Comparison of ENCODE assay signal across 8 cellular contexts in the genomic region with DNA sequence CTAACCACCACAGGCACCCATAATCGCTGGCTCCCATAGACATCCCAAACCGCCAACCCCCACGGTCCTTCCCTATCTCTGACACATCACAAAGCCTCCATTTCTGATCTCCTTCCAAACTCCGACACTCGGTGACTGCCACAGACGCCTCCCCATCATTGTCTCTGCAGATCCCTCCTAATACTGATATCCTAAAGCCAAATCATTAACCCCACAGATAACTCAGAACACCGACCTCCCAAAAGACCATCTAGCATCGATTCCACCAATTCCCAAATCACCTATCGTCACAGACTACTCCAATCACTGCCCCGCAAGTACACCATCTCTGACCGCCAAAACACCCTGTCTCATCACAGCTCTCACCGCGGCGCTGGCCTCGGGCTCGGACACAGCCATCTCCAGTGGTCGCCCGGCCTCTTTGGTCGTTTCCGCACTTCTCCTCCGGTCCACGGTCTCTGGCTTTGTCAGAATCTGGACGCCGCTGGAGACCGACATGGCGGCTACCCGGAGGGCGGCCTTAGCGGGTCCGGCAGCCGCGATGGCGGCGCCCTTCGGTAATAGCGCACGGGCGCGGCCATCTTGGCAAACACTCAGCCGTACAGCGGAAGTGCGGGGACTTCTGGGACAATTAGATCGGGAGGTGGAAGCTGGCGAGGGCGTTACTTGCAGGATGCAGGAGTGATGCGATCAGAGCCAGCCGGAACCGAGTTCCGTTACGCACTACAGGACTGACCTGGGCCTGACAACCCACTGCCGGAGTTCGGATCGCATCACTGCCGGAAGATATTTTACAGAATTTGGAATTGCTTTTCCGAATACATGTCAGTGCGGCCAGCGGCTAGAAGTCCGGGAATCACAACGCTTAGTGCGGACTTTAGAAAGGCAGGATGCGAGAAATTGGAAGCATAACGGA. TPM values are rescaled to one million over a fixed set of nuclear protein-coding genes. Genes with fewer than 3 reads are reported as not detected.
DNase-seq lines count a peak whose midpoint lies in the region; ATAC-seq and TF ChIP-seq lines count a peak whose summit lies in the region.

A gene (minus strand): TSS at position 534 of the 916 bp plus-strand sequence. CDS start 36 bp downstream, at position 498.

- H3K27ac ChIP-seq in duodenal mucosa (ENCODE audit: low read depth, low read length), result no peak within 1 kb of the TSS
- peak within 1 kb of the TSS; percentile 55 to 69 for H3K27ac ChIP-seq in left lung

- in situ Hi-C loops in GM13977 (cut with MboI; ENCODE audit: low pct_unique_long_range_greater_than_20kb, low sequenced_read_pairs, unreplicated experiment), result no loop called here
- in situ Hi-C loops in KBM-7 (cut with MboI; ENCODE audit: low pct_unique_long_range_greater_than_20kb, low sequenced_read_pairs), result no loop called here

- H3K4me1 ChIP-seq in duodenal mucosa (ENCODE audit: control insufficient read depth in 1 of 2, insufficient read depth in 2 of 2, low read length in 2 of 2) (no peaks in the 10 kb centered on the region), left lung (peaks cover 0 to 4% of the 10 kb centered on the region in 2 donors)

- H3K9me3 ChIP-seq in duodenal mucosa (ENCODE audit: control insufficient read depth in 1 of 2, low read length in 2 of 2), result peaks cover 20 to 53% of the 10 kb centered on the region in 2 donors
- peaks cover 4 to 81% of the 10 kb centered on the region in 2 donors for H3K9me3 ChIP-seq in left lung

- peak within 1 kb of the TSS; percentile 73 to 83 for H3K4me3 ChIP-seq in duodenal mucosa (ENCODE audit: low read depth in 1 of 2, low read length in 2 of 2)
- peak within 1 kb of the TSS; percentile 48 to 65 for H3K4me3 ChIP-seq in left lung

- no peak for TF ChIP-seq CTCF in GM13977 (IDR thresholded peaks at IDR 0.05; ENCODE audit: extremely low read depth, insufficient read depth, missing control alignments)
- no peak for TF ChIP-seq CTCF in left lung (IDR thresholded peaks at IDR 0.05)

- intact Hi-C loops in left lung (cut with DNase I), result no loop called here

- H3K9ac ChIP-seq in duodenal mucosa (ENCODE audit: low read depth in 1 of 2, low read length in 2 of 2), result peak within 1 kb of the TSS; percentile 21 to 24

- H3K36me3 ChIP-seq in duodenal mucosa (ENCODE audit: control insufficient read depth in 1 of 2, insufficient read depth in 2 of 2, low read length in 2 of 2) (no peaks in the 10 kb centered on the region), left lung (no peaks in the 10 kb centered on the region)

- ATAC-seq in HG03025 (IDR thresholded peaks at IDR 0.05; ENCODE audit: low FRiP score, unreplicated experiment) (peak; percentile 92), left lung (peak; percentile 100)

- DNase-seq in GM13977 (ENCODE audit: low spot score) (peak; percentile 77), NCI-H2227 treated with DMSO at 0.1 percent for 48 hours (lab: John Stamatoyannopoulos, UW) (peak; percentile 90), left lung (peak; percentile 89 to 92), KBM-7 (no peak)
- peak; percentile 75 to 83 for DNase-seq in activated CD4-positive, alpha-beta T cell treated with anti-CD3 and anti-CD28 coated beads, Interleukin-2, amount 50 U/mL, for 48 hours
- peak; percentile 77 for DNase-seq in stimulated activated CD4-positive, alpha-beta T cell treated with anti-CD3 and anti-CD28 coated beads, Interleukin-1b, Interleukin-23, amount 100 ng/mL, for 48 hours

- H3K27me3 ChIP-seq in duodenal mucosa (ENCODE audit: control insufficient read depth in 1 of 2, insufficient read depth in 2 of 2, low read length in 2 of 2) (peaks cover 0 to 3% of the 10 kb centered on the region in 2 donors), left lung (peaks cover 13 to 44% of the 10 kb centered on the region in 2 donors)

RNA-seq across cellular contexts. Expression of the gene that starts here (rescaled TPM):
- 1 to 10 TPM; 1.8 to 2.2 TPM for total RNA-seq in left lung
